Comparison of ENCODE assay signal across 26 cellular contexts in genomic region chr11:71131861-71132260, GRCh38.
DNase-seq lines count a peak whose midpoint lies in the region; TF ChIP-seq lines count a peak whose summit lies in the region.
"Had no signal": no experiment of that assay in that cellular context is flagged by ENCODE, and none has a peak within 500 bp of the region (broad histone marks: within the 10 kb centered on the region; RNA-seq: fewer than 3 reads in every experiment).

No MANE protein-coding gene starts in this region.

- no peak overlapping the region for H2AFZ ChIP-seq in smooth muscle cell (ENCODE audit: low read depth)

- H3K4me2 ChIP-seq in smooth muscle cell, result no peak overlapping the region

- H3K9me3 ChIP-seq in WERI-Rb-1 (ENCODE audit: severe bottlenecking), result peaks cover 2% of the 10 kb centered on the region
- no peaks in the 10 kb centered on the region for H3K9me3 ChIP-seq in smooth muscle cell (replicated peaks; ENCODE audit: low read depth)
- H3K9me3 ChIP-seq: Caco-2, prostate gland had no signal

- peaks cover 14% of the 10 kb centered on the region for H3F3A ChIP-seq in smooth muscle cell (ENCODE audit: low read depth)

- no peaks in the 10 kb centered on the region for H3K79me2 ChIP-seq in smooth muscle cell (ENCODE audit: low read depth)

- H3K27me3 ChIP-seq in WERI-Rb-1 (ENCODE audit: insufficient read depth, low read depth, severe bottlenecking), result no peaks in the 10 kb centered on the region
- no peaks in the 10 kb centered on the region for H3K27me3 ChIP-seq in smooth muscle cell (ENCODE audit: low read depth)

- H3K36me3 ChIP-seq in WERI-Rb-1 (no peaks in the 10 kb centered on the region), smooth muscle cell (ENCODE audit: low read depth) (no peaks in the 10 kb centered on the region)
- H3K36me3 ChIP-seq: prostate gland had no signal

- peak overlapping the region; percentile 20 for H3K4me3 ChIP-seq in WERI-Rb-1 (ENCODE audit: low read depth, low read length)
- no peak overlapping the region for H3K4me3 ChIP-seq in smooth muscle cell
- H3K4me3 ChIP-seq: prostate gland had no signal

- TF ChIP-seq CTCF in WERI-Rb-1 (IDR thresholded peaks at IDR 0.05; ENCODE audit: low read depth, low read length), result no peak
- no peak for TF ChIP-seq CTCF in smooth muscle cell (IDR thresholded peaks at IDR 0.05; ENCODE audit: borderline replicate concordance, insufficient read depth, poor library complexity, severe bottlenecking)

- peaks cover 26% of the 10 kb centered on the region for H3K4me1 ChIP-seq in smooth muscle cell (ENCODE audit: low read depth)
- H3K4me1 ChIP-seq: Caco-2, prostate gland had no signal

- H4K20me1 ChIP-seq in smooth muscle cell (ENCODE audit: low read depth), result no peaks in the 10 kb centered on the region

- peak; percentile 21 for DNase-seq in NCI-H2107 treated with DMSO at 0.1 percent for 48 hours (lab: John Stamatoyannopoulos, UW; ENCODE audit: unreplicated experiment)
- DNase-seq in NCI-H2107 (lab: John Stamatoyannopoulos, UW), result no peak
- peak; percentile 96 for DNase-seq in WERI-Rb-1
- peak; percentile 96 for DNase-seq in myocyte (ENCODE audit: low read depth)
- DNase-seq in smooth muscle cell (lab: John Stamatoyannopoulos, UW; ENCODE audit: unreplicated experiment), result no peak
- no peak for DNase-seq in activated T-cell treated with anti-CD3 and anti-CD28 coated beads for 4 hours
- DNase-seq in NCI-H2081 treated with DMSO at 0.1 percent for 48 hours (lab: John Stamatoyannopoulos, UW), result no peak
- no peak for DNase-seq in GM19238 (ENCODE audit: insufficient read length, low spot score)
- DNase-seq: 8988T; activated CD4-positive, alpha-beta T cell treated with anti-CD3 and anti-CD28 coated beads for 48 hours; activated effector memory CD4-positive, alpha-beta T cell treated with Interleukin-2 at 50 U/mL for 16 hours; Caco-2; DMS53; effector CD8-positive, alpha-beta T cell; GDM1; hypothalamus; immature natural killer cell; NCI-H1092 treated with DMSO at 0.1 percent for 48 hours; NCI-H187; NCI-H69; substantia nigra; SW 1271; trophoblast cell had no signal

- 40% methylated on average over 15 of the region's 15 CpGs for WGBS in smooth muscle cell (ENCODE audit: low lambda C conversion rate)

- H3K27ac ChIP-seq in WERI-Rb-1 (peak overlapping the region; percentile 77), smooth muscle cell (ENCODE audit: low read depth) (peak overlapping the region; percentile 35)
- H3K27ac ChIP-seq: epithelial cell of prostate, prostate gland, VCaP had no signal

- H3K9ac ChIP-seq in smooth muscle cell (ENCODE audit: low read depth), result no peak overlapping the region

Comparison
In these comparisons a context has a peak if more than half of its experiments do, and no peak if none do; other contexts are left out.
1. DNase-seq: peak in NCI-H2107 treated with DMSO at 0.1 percent for 48 hours (single experiment), WERI-Rb-1 (single experiment) and myocyte (single experiment); none in NCI-H2107 (single experiment), smooth muscle cell (single experiment), activated T-cell treated with anti-CD3 and anti-CD28 coated beads for 4 hours (single experiment), NCI-H2081 treated with DMSO at 0.1 percent for 48 hours (single experiment) and GM19238 (single experiment).